In genomic region chr21:26933448-26933847, GRCh38 we compare ENCODE assay signal across 17 cellular contexts. TPM values are rescaled to one million over a fixed set of nuclear protein-coding genes. Genes with fewer than 3 reads are reported as not detected.
"Had no signal": no experiment of that assay in that cellular context is flagged by ENCODE, and none has a peak within 500 bp of the region (broad histone marks: within the 10 kb centered on the region; RNA-seq: fewer than 3 reads in every experiment).

No MANE protein-coding gene starts in this region.

- H3K4me3 ChIP-seq: body of pancreas, gastrocnemius medialis, heart right ventricle, ovary, psoas muscle, thoracic aorta had no signal

- H3K4me1 ChIP-seq: body of pancreas, gastrocnemius medialis, heart right ventricle, psoas muscle had no signal

- H3K36me3 ChIP-seq: gastrocnemius medialis, ovary, thoracic aorta had no signal

- H3K9me3 ChIP-seq: body of pancreas, gastrocnemius medialis, heart right ventricle, ovary, psoas muscle, thoracic aorta had no signal

- ATAC-seq: activated CD8-positive, alpha-beta T cell treated with anti-CD3 and anti-CD28 coated beads, Interleukin-2, amount 10 ng/mL, durations not matched to agents 7 days and 5 days; activated T-cell treated with anti-CD3 and anti-CD28 coated beads, Interleukin-2, amount 50 U/mL, for 4 hours; body of pancreas; effector memory CD8-positive, alpha-beta T cell; gastrocnemius medialis; heart right ventricle; left ventricle myocardium superior; psoas muscle; sciatic nerve; stimulated activated memory B cell treated with anti-CD40 and anti-IgM and Interleukin-4, amounts not matched to agents 10 μg/mL and 1 μg/mL and 100 μg/mL, for 72 hours had no signal

- H3K27me3 ChIP-seq: body of pancreas, gastrocnemius medialis, heart right ventricle, ovary had no signal

- H3K27ac ChIP-seq: body of pancreas, gastrocnemius medialis, heart right ventricle, ovary, psoas muscle, thoracic aorta had no signal

- DNase-seq: activated CD4-positive, alpha-beta T cell treated with anti-CD3 and anti-CD28 coated beads, Interleukin-2, amount 10 ng/mL, durations not matched to agents 24 days and 14 days; activated CD4-positive, CD25-positive, alpha-beta regulatory T cell; activated CD8-positive, alpha-beta T cell treated with anti-CD3 and anti-CD28 coated beads, Interleukin-2, amount 10 ng/mL, durations not matched to agents 7 days and 5 days; activated naive CD4-positive, alpha-beta T cell treated with anti-CD3 and anti-CD28 coated beads for 36 hours; activated T-cell treated with anti-CD3 and anti-CD28 coated beads, Interleukin-2, amount 50 U/mL, for 4 hours; body of pancreas; effector memory CD8-positive, alpha-beta T cell; gastrocnemius medialis; heart right ventricle; kidney glomerular epithelial cell; left ventricle myocardium superior; ovary; psoas muscle; stimulated activated CD4-positive, alpha-beta T cell treated with anti-CD3 and anti-CD28 coated beads, Interleukin-4, amount 100 ng/mL, for 24 hours had no signal

RNA-seq across cellular contexts. Expression of gene ADAMTS5, which starts 33.4 kb away (rescaled TPM):
- total RNA-seq: activated CD4-positive, alpha-beta T cell treated with anti-CD3 and anti-CD28 coated beads, Interleukin-2, amount 10 ng/mL, durations not matched to agents 24 days and 14 days; activated CD8-positive, alpha-beta T cell treated with anti-CD3 and anti-CD28 coated beads, Interleukin-2, amount 10 ng/mL, durations not matched to agents 7 days and 5 days; activated naive CD4-positive, alpha-beta T cell treated with anti-CD3 and anti-CD28 coated beads for 36 hours; activated T-cell treated with anti-CD3 and anti-CD28 coated beads, Interleukin-2, amount 50 U/mL, for 4 hours had no signal
